21 cellular contexts compared by ENCODE assay signal in genomic region chr19:32874605-32875004, GRCh38. TPM values are rescaled to one million over a fixed set of nuclear protein-coding genes. Genes with fewer than 3 reads are reported as not detected.
"Had no signal": no experiment of that assay in that cellular context is flagged by ENCODE, and none has a peak within 500 bp of the region (broad histone marks: within the 10 kb centered on the region; RNA-seq: fewer than 3 reads in every experiment).

No MANE protein-coding gene starts in this region.

- H3K4me1 ChIP-seq: heart right ventricle, left ventricle myocardium inferior, pancreas, psoas muscle, uterus had no signal

- DNase-seq: cortex of kidney; effector memory CD4-positive, alpha-beta T cell; heart right ventricle; hypothalamus; left ventricle myocardium inferior; naive thymus-derived CD8-positive, alpha-beta T cell; pancreas; retina; stimulated activated CD4-positive, alpha-beta T cell treated with anti-CD3 and anti-CD28 coated beads, Interleukin-2, amount 100 ng/mL, for 24 hours; stimulated activated CD4-positive, alpha-beta T cell treated with anti-CD3 and anti-CD28 coated beads, Interleukin-4, amount 100 ng/mL, for 4 hours; stimulated activated naive B cell treated with anti-CD40 and anti-IgM and Interleukin-4, amounts not matched to agents 10 μg/mL and 1 μg/mL and 100 μg/mL, for 72 hours; stimulated activated naive CD8-positive, alpha-beta T cell treated with anti-CD3 and anti-CD28 coated beads, Interleukin-15, amount 100 ng/mL, for 72 hours; transverse colon; uterus had no signal

- H3K4me3 ChIP-seq: dorsolateral prefrontal cortex, heart right ventricle, left ventricle myocardium inferior, mucosa of descending colon, pancreas, psoas muscle, thoracic aorta, transverse colon, uterus had no signal

- H3K27me3 ChIP-seq: dorsolateral prefrontal cortex, heart right ventricle, pancreas, uterus had no signal

- H3K9me3 ChIP-seq: heart right ventricle, left ventricle myocardium inferior, mucosa of descending colon, pancreas, psoas muscle, thoracic aorta, transverse colon, uterus had no signal

- H3K36me3 ChIP-seq: pancreas, transverse colon, uterus had no signal

- H3K27ac ChIP-seq: dorsolateral prefrontal cortex, heart right ventricle, left ventricle myocardium inferior, pancreas, psoas muscle, thoracic aorta, transverse colon, uterus had no signal

- ATAC-seq: esophagus mucosa; mucosa of descending colon; naive thymus-derived CD8-positive, alpha-beta T cell; pancreas; psoas muscle; sciatic nerve; stimulated activated naive B cell treated with anti-CD40 and anti-IgM and Interleukin-4, amounts not matched to agents 10 μg/mL and 1 μg/mL and 100 μg/mL, for 72 hours; stimulated activated naive CD8-positive, alpha-beta T cell treated with anti-CD3 and anti-CD28 coated beads, Interleukin-15, amount 100 ng/mL, for 72 hours had no signal

RNA-seq across cellular contexts. Expression of gene SLC7A9, which starts 5.0 kb away (rescaled TPM):
- total RNA-seq: left ventricle myocardium inferior had no signal
- polyA plus RNA-seq: fibroblast of lung; naive thymus-derived CD8-positive, alpha-beta T cell had no signal
